8 cellular contexts compared by ENCODE assay signal in genomic region chr7:152076940-152077933, GRCh38. TPM values are rescaled to one million over a fixed set of nuclear protein-coding genes. Genes with fewer than 3 reads are reported as not detected.
DNase-seq lines count a peak whose midpoint lies in the region; ATAC-seq and TF ChIP-seq lines count a peak whose summit lies in the region.
"Had no signal": no experiment of that assay in that cellular context is flagged by ENCODE, and none has a peak within 500 bp of the region (broad histone marks: within the 10 kb centered on the region; RNA-seq: fewer than 3 reads in every experiment).

No MANE protein-coding gene starts in this region.

- no peak overlapping the region for H3K4ac ChIP-seq in trophoblast cell (ENCODE audit: low read depth, low read length)

- no CpG with 5 or more reads among the region's 8 CpGs for WGBS in trophoblast cell (ENCODE audit: extremely low coverage, insufficient coverage, insufficient read length)

- H3K4me2 ChIP-seq in trophoblast cell (ENCODE audit: low read length) = no peak overlapping the region

- no peak overlapping the region for H3K9ac ChIP-seq in trophoblast cell (ENCODE audit: low read length)

- no peak overlapping the region for H2BK12ac ChIP-seq in trophoblast cell (ENCODE audit: low read length)

- no peak overlapping the region for H3K23ac ChIP-seq in trophoblast cell (ENCODE audit: low read length)

- H3K36me3 ChIP-seq in HEK293 (ENCODE audit: control insufficient read depth in 2 of 2, insufficient read depth in 1 of 2, low read length in 2 of 2) (no peaks in the 10 kb centered on the region), trophoblast cell (ENCODE audit: control insufficient read depth in 1 of 2, insufficient read depth in 2 of 2, low read length in 2 of 2) (no peaks in the 10 kb centered on the region)

- DNase-seq in SK-N-DZ (ENCODE audit: low spot score) = peak; percentile 21
- peak; percentile 14 for DNase-seq in fibroblast of the aortic adventitia (ENCODE audit: low read depth)
- peak; percentile 51 to 74 for DNase-seq in trophoblast cell
- no peak for DNase-seq in GF-D8 (lab: John Stamatoyannopoulos, UW)
- no peak for DNase-seq in HuH-7.5 (ENCODE audit: low spot score)
- DNase-seq: CD4-positive, alpha-beta T cell had no signal

- no peak overlapping the region for H2AFZ ChIP-seq in trophoblast cell (ENCODE audit: insufficient read depth, low read length, poor library complexity)

- no peak overlapping the region for H3K4me3 ChIP-seq in HEK293 (ENCODE audit: low read depth, low read length)
- no peak overlapping the region for H3K4me3 ChIP-seq in fibroblast of the aortic adventitia (ENCODE audit: low read depth, low read length)
- H3K4me3 ChIP-seq in trophoblast cell (ENCODE audit: low read depth, low read length) = no peak overlapping the region

- no peak overlapping the region for H3K14ac ChIP-seq in trophoblast cell (ENCODE audit: low read length)

- no peak overlapping the region for H4K8ac ChIP-seq in trophoblast cell (ENCODE audit: low read depth, low read length)

- CTCF ChIA-PET in HEK293 (lab: Yijun Ruan, JAX) = interaction anchor here (0.6 to 1.2 kb wide), 5 partner anchors 23 to 55 kb away, joined by 3 to 4 read pairs (median 3); no protein-coding TSS in a partner anchor

- no peak overlapping the region for H3K27ac ChIP-seq in HEK293 (ENCODE audit: extremely low read depth, low read depth, low read length)
- peak overlapping the region; percentile 12 for H3K27ac ChIP-seq in trophoblast cell (ENCODE audit: low read depth, low read length)

- H3K27ac Mint-ChIP-seq in stimulated activated memory B cell treated with anti-CD40 and anti-IgM and Interleukin-4, amounts not matched to agents 10 μg/mL and 1 μg/mL and 100 μg/mL, for 72 hours = no peak overlapping the region
- H3K27ac Mint-ChIP-seq: CD4-positive, alpha-beta T cell had no signal

- no peak overlapping the region for H4K12ac ChIP-seq in trophoblast cell (ENCODE audit: low read depth, low read length)

- H3K4me3 Mint-ChIP-seq in stimulated activated memory B cell treated with anti-CD40 and anti-IgM and Interleukin-4, amounts not matched to agents 10 μg/mL and 1 μg/mL and 100 μg/mL, for 72 hours = no peak overlapping the region
- H3K4me3 Mint-ChIP-seq: CD4-positive, alpha-beta T cell had no signal

- no peaks in the 10 kb centered on the region for H3K27me3 Mint-ChIP-seq in stimulated activated memory B cell treated with anti-CD40 and anti-IgM and Interleukin-4, amounts not matched to agents 10 μg/mL and 1 μg/mL and 100 μg/mL, for 72 hours
- H3K27me3 Mint-ChIP-seq: CD4-positive, alpha-beta T cell had no signal

- H3K9me3 Mint-ChIP-seq in stimulated activated memory B cell treated with anti-CD40 and anti-IgM and Interleukin-4, amounts not matched to agents 10 μg/mL and 1 μg/mL and 100 μg/mL, for 72 hours = peaks cover 6% of the 10 kb centered on the region
- H3K9me3 Mint-ChIP-seq: CD4-positive, alpha-beta T cell had no signal

- H3K27me3 ChIP-seq in trophoblast cell (ENCODE audit: insufficient read depth, low read length) = no peaks in the 10 kb centered on the region

- POLR2A ChIA-PET in HEK293 (lab: Yijun Ruan, JAX) = no interaction called here

- TF ChIP-seq CTCF in HEK293 (tag by site-specific recombination; IDR thresholded peaks at IDR 0.05) (no peak), fibroblast of the aortic adventitia (IDR thresholded peaks at IDR 0.05; ENCODE audit: insufficient read depth, low read length) (no peak)

- peaks cover 6% of the 10 kb centered on the region for H3K79me1 ChIP-seq in trophoblast cell (ENCODE audit: low read length)

- H2AK5ac ChIP-seq in trophoblast cell (ENCODE audit: low read length) = no peak overlapping the region

- H3K4me1 ChIP-seq in HEK293 (ENCODE audit: control insufficient read depth, insufficient read depth, low read length) (peaks cover 8% of the 10 kb centered on the region; the same call in 1 of the 2 replicates), trophoblast cell (ENCODE audit: control insufficient read depth in 1 of 2, insufficient read depth in 2 of 2, low read length in 2 of 2) (peaks cover 11 to 17% of the 10 kb centered on the region in 2 experiments)

- peak overlapping the region; percentile 7 for H2BK5ac ChIP-seq in trophoblast cell (ENCODE audit: low read depth, low read length, poor library complexity)

- H3K79me2 ChIP-seq in trophoblast cell (ENCODE audit: control insufficient read depth, insufficient read depth, low read length, poor library complexity) = no peaks in the 10 kb centered on the region

- H3K9me3 ChIP-seq in HEK293 (ENCODE audit: control insufficient read depth, insufficient read depth, low read depth, low read length) (no peaks in the 10 kb centered on the region), trophoblast cell (ENCODE audit: insufficient read depth, low read depth, low read length) (no peaks in the 10 kb centered on the region)

- peaks cover 48% of the 10 kb centered on the region for H3K4me1 Mint-ChIP-seq in stimulated activated memory B cell treated with anti-CD40 and anti-IgM and Interleukin-4, amounts not matched to agents 10 μg/mL and 1 μg/mL and 100 μg/mL, for 72 hours

- no peak for ATAC-seq in stimulated activated memory B cell treated with anti-CD40 and anti-IgM and Interleukin-4, amounts not matched to agents 10 μg/mL and 1 μg/mL and 100 μg/mL, for 72 hours

- H3K36me3 Mint-ChIP-seq in stimulated activated memory B cell treated with anti-CD40 and anti-IgM and Interleukin-4, amounts not matched to agents 10 μg/mL and 1 μg/mL and 100 μg/mL, for 72 hours = peaks cover 21% of the 10 kb centered on the region

- H4K91ac ChIP-seq in trophoblast cell (ENCODE audit: low read depth, low read length) = no peak overlapping the region

- H3K18ac ChIP-seq in trophoblast cell (ENCODE audit: low read length) = no peak overlapping the region

- H2BK120ac ChIP-seq in trophoblast cell (ENCODE audit: insufficient read depth, low read length, poor library complexity) = no peak overlapping the region

TF ChIP-seq in HEK293, 187 proteins besides CTCF, POLR2A, EP300 and RAD21:
- TF ChIP-seq ZNF248 (tag by site-specific recombination; IDR thresholded peaks at IDR 0.05) (no peak), KLF8 (tag by site-specific recombination; IDR thresholded peaks at IDR 0.05) (no peak), ZNF391 (tag by site-specific recombination; IDR thresholded peaks at IDR 0.05; ENCODE audit: borderline replicate concordance, low read depth) (no peak), ZNF114 (tag by site-specific recombination; IDR thresholded peaks at IDR 0.05) (no peak), ZBTB26 (tag by site-specific recombination; optimal IDR thresholded peaks at IDR 0.05) (no peak), ZNF561 (tag by site-specific recombination; IDR thresholded peaks at IDR 0.05; ENCODE audit: borderline replicate concordance) (no peak), ZIC2 (tag by site-specific recombination; IDR thresholded peaks at IDR 0.05) (peak; percentile 53), INSM2 (tag by site-specific recombination; IDR thresholded peaks at IDR 0.05) (no peak), GLIS1 (tag by site-specific recombination; IDR thresholded peaks at IDR 0.05) (peak; percentile 92), EGR2 (tag by site-specific recombination; IDR thresholded peaks at IDR 0.05; ENCODE audit: low read depth) (no peak), FEZF1 (tag by site-specific recombination; IDR thresholded peaks at IDR 0.05) (peak; percentile 20; the same call in 1 of the 2 replicates), ZNF747 (tag by site-specific recombination; IDR thresholded peaks at IDR 0.05) (no peak), ZSCAN16 (tag by site-specific recombination; IDR thresholded peaks at IDR 0.05) (no peak)

RNA-seq across cellular contexts. Expression of gene GALNT11, which starts 51.8 kb away (rescaled TPM):
- 39.7 and 46.6 TPM in 2 replicates for polyA plus RNA-seq in SK-N-DZ (2014; cell fraction: cytosol; rRNA removed)
- 25.1 and 30.1 TPM in 2 replicates for polyA plus RNA-seq in SK-N-DZ (2014; cell fraction: nucleus; rRNA removed)
- total RNA-seq in fibroblast of the aortic adventitia (ENCODE audit: low replicate concordance) = 40.0 and 45.3 TPM in 2 replicates
- 28.7 and 30.6 TPM in 2 replicates for polyA plus RNA-seq in trophoblast cell (2013)

Comparison
In these comparisons a context has a peak if more than half of its experiments do, and no peak if none do; other contexts are left out.
1. DNase-seq: peak in SK-N-DZ (single experiment), fibroblast of the aortic adventitia (single experiment) and trophoblast cell (2 of 2); none in GF-D8 (single experiment) and HuH-7.5 (single experiment).